In the genomic region with DNA sequence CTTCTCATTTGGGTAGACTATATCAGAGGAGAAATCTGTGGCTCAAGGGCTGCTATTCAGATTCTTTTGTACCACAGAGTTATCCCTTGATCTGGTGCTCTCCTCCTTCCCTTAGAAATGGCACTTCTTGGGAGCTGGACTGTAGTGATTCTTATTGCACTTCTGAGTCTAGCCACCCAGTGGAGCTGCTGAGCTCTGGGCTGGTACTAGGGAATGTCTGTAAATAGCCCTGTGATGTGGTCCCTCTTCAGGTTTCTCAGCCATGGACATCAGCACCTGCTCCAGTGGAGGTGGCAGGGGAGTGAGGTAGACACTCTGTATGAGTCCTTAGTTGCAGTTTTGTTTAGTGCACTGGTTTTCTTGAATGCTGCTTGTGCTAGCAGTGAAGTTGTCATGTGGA, we compare ENCODE assay signal across 10 cellular contexts.
A peak's percentile ranks its signal among the peaks of the same experiment; 100 is the strongest.
DNase-seq lines count a peak whose midpoint lies in the region; ATAC-seq, FAIRE-seq and TF ChIP-seq lines count a peak whose summit lies in the region.
"Had no signal": no experiment of that assay in that cellular context is flagged by ENCODE, and none has a peak within 500 bp of the region (broad histone marks: within the 10 kb centered on the region; RNA-seq: fewer than 3 reads in every experiment).

No MANE protein-coding gene starts in this region.

- SMC1A ChIA-PET in GM12878 (lab: Charles Lee; ENCODE audit: uncharacterized antibody, unreplicated experiment): interaction anchor here (0.7 to 2.9 kb wide), 19 partner anchors 9 to 861 kb away, joined by 3 to 30 read pairs (median 4); no protein-coding TSS in a partner anchor

- peak; percentile 82 for ATAC-seq in GM12878

- CTCF ChIA-PET in GM12878 (lab: Yijun Ruan, JAX): interaction anchor here (0.6 to 5.7 kb wide), 16 partner anchors 9 to 172 kb away, joined by 3 to 96 read pairs (median 5); no protein-coding TSS in a partner anchor

- no TSS peak for BruUV-seq in GM12878 (replicated peaks; lab: Mats Ljungman, UMichigan)

- FAIRE-seq in GM12878 (lab: Jason Lieb, UNC): no peak

- no peaks in the 10 kb centered on the region for H3K79me2 ChIP-seq in GM12878 (ENCODE audit: control insufficient read depth, insufficient read depth, low read length)

- intact Hi-C loops in GM12878 (cut with micrococcal nuclease; ENCODE audit: unreplicated experiment): loop anchor here (2.0 kb wide), 1 partner anchor 165 kb away; no protein-coding TSS in a partner anchor

- no peak overlapping the region for H3K4me2 ChIP-seq in GM12878 (ENCODE audit: control insufficient read depth, insufficient read depth)

- H2AFZ ChIP-seq in GM12878 (ENCODE audit: control insufficient read depth, low read depth, low read length): no peak overlapping the region

- in situ Hi-C loops in GM12878 (cut with MboI): no loop called here

- no peak overlapping the region for H3K27ac ChIP-seq in GM12878 (ENCODE audit: control insufficient read depth, insufficient read depth)
- H3K27ac ChIP-seq: tibial nerve had no signal

- H3K4me3 ChIP-seq in LNCaP clone FGC (ENCODE audit: low read depth, low read length) (no peak overlapping the region), GM12878 (no peak overlapping the region), retinal pigment epithelial cell (ENCODE audit: low read length) (no peak overlapping the region)
- H3K4me3 ChIP-seq: tibial nerve had no signal

- DNase-seq in SIG-M5 treated with dmso at 0.1 percent for 504 hours (lab: John Stamatoyannopoulos, UW; ENCODE audit: unreplicated experiment): peak; percentile 20
- DNase-seq in SIG-M5 (lab: John Stamatoyannopoulos, UW): no peak
- no peak for DNase-seq in LNCaP clone FGC (ENCODE audit: low read depth)
- DNase-seq in GM12878 (ENCODE audit: low read depth, low spot score): no peak
- no peak for DNase-seq in retinal pigment epithelial cell (ENCODE audit: low read depth)
- no peak for DNase-seq in SKM-1 treated with dmso at 0.1 percent for 144 hours (lab: John Stamatoyannopoulos, UW; ENCODE audit: unreplicated experiment)
- no peak for DNase-seq in stimulated activated naive CD4-positive, alpha-beta T cell treated with Interleukin-2 at 50 U/mL for 16 hours (lab: John Stamatoyannopoulos, UW)
- DNase-seq in Ammon's horn (ENCODE audit: low spot score): no peak
- DNase-seq: midbrain had no signal

- H3K9me3 ChIP-seq in GM12878 (replicated peaks; ENCODE audit: control insufficient read depth, insufficient read depth, low read length): no peaks in the 10 kb centered on the region
- H3K9me3 ChIP-seq: tibial nerve had no signal

- H4K20me1 ChIP-seq in GM12878 (ENCODE audit: control insufficient read depth, insufficient read depth): no peaks in the 10 kb centered on the region

- no peaks in the 10 kb centered on the region for H3K36me3 ChIP-seq in GM12878 (ENCODE audit: control insufficient read depth in 2 of 2, insufficient read depth in 2 of 2, low read length in 1 of 2)
- H3K36me3 ChIP-seq: tibial nerve had no signal

- H3K9ac ChIP-seq in GM12878 (ENCODE audit: control insufficient read depth, insufficient read depth, low read length): no peak overlapping the region

- TF ChIP-seq POLR2A in GM12878 (IDR thresholded peaks at IDR 0.05; ENCODE audit: low read depth, low read length): no peak

- TF ChIP-seq EP300 in GM12878 (IDR thresholded peaks at IDR 0.05; ENCODE audit: borderline replicate concordance in 1 of 2, control insufficient read depth in 1 of 2, low read depth in 2 of 2, low read length in 2 of 2): no peak

- POLR2A ChIA-PET in GM12878 (lab: Charles Lee): no interaction called here

- no peaks in the 10 kb centered on the region for H3K27me3 ChIP-seq in GM12878 (replicated peaks in 1 of 2; ENCODE audit: control insufficient read depth in 2 of 2, insufficient read depth in 2 of 2, low read length in 1 of 2)
- H3K27me3 ChIP-seq: tibial nerve had no signal

- no peaks in the 10 kb centered on the region for H3K4me1 ChIP-seq in GM12878 (ENCODE audit: control insufficient read depth, insufficient read depth, low read length)
- H3K4me1 ChIP-seq: tibial nerve had no signal

- TF ChIP-seq CTCF in LNCaP clone FGC (IDR thresholded peaks at IDR 0.05; ENCODE audit: control insufficient read depth, extremely low read depth, insufficient read depth) (peak; percentile 33), GM12878 (IDR thresholded peaks at IDR 0.05 in 2 of 3, conservative IDR thresholded peaks at IDR 0.05 in 1 of 3; ENCODE audit: control insufficient read depth in 2 of 3, extremely low read depth in 1 of 3, insufficient read depth in 1 of 3, low read depth in 3 of 3, low read length in 3 of 3) (peak; percentile 20 to 53 (median 36); a peak in 5 of 6 replicates), retinal pigment epithelial cell (conservative IDR thresholded peaks at IDR 0.05; ENCODE audit: low read depth, low read length) (peak; percentile 51)

- RAD21 ChIA-PET in GM12878 (lab: Charles Lee; ENCODE audit: unreplicated experiment): interaction anchor here (0.9 to 3.6 kb wide), 9 partner anchors 23 to 185 kb away, joined by 3 to 28 read pairs (median 6); no protein-coding TSS in a partner anchor

- TF ChIP-seq RAD21 in GM12878 (IDR thresholded peaks at IDR 0.05; ENCODE audit: insufficient read depth, low read depth, low read length): peak; percentile 62

TF ChIP-seq in GM12878, 131 proteins besides CTCF, POLR2A, EP300 and RAD21:
- TF ChIP-seq YBX1 (IDR thresholded peaks at IDR 0.05) (no peak), SMC3 (IDR thresholded peaks at IDR 0.05; ENCODE audit: borderline replicate concordance, low read length) (peak; percentile 49; the same call in 1 of the 2 replicates)
TF ChIP-seq in GM12878: peak in this region for 1.
